Comparison of ENCODE assay signal across 11 cellular contexts in the genomic region with DNA sequence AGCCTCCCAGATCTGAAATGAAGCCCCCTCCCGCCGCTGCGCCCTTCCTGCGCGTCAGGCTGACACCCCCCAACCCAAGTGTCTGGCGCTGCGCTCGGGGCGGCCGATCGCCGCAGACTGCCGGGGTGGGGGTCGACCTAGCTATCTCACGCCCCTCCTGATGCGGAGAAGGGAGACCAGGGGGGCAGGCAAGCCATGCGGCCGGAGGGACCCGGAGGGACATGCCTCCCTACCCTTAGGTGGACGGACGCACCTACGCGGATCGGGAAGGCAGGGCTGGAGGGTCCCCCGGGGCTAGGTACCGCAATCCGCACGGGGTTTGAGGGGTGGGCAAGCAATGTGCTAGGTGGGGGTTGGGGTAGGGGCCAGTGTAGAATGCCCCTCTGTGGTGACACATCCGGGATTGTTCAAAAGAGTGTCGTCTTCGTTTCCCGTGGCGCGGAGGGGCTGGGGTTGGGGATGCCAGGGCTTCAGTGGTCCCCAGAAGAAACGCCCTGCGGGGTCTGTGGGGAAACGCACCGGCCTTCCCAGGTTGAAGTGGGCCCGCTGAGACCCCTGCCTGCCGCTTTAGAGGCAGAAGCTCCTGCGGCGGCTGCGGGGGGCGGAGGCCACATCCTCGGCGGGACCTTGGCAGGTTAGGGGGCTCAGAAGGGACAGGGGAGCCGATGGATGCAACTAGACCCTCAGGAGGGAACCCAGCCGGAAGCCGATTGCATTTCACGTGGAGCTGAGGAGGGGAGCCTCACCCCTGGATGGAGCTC. TPM values are rescaled to one million over a fixed set of nuclear protein-coding genes. Genes with fewer than 3 reads are reported as not detected.
DNase-seq lines count a peak whose midpoint lies in the region; ATAC-seq, FAIRE-seq and TF ChIP-seq lines count a peak whose summit lies in the region.
"Had no signal": no experiment of that assay in that cellular context is flagged by ENCODE, and none has a peak within 500 bp of the region (broad histone marks: within the 10 kb centered on the region; RNA-seq: fewer than 3 reads in every experiment).

No MANE protein-coding gene starts in this region.

- H3K27ac ChIP-seq in left ventricle myocardium inferior (replicated peaks) (peak overlapping the region; percentile 69), right cardiac atrium (ENCODE audit: low read length) (no peak overlapping the region), neuronal stem cell (replicated peaks; ENCODE audit: low read length) (no peak overlapping the region)
- H3K27ac ChIP-seq: foreskin keratinocyte had no signal

- peak overlapping the region; percentile 98 for H3K18ac ChIP-seq in neuronal stem cell (ENCODE audit: low read length)

- no peaks in the 10 kb centered on the region for H3K79me1 ChIP-seq in neuronal stem cell (ENCODE audit: low read depth, low read length)

- H3K4me2 ChIP-seq in neuronal stem cell (ENCODE audit: insufficient read depth, low read length, poor library complexity, severe bottlenecking): peak overlapping the region; percentile 99

- intact Hi-C loops in left ventricle myocardium inferior (cut with micrococcal nuclease): no loop called here
- intact Hi-C loops in Right ventricle myocardium superior (cut with DNase I): no loop called here
- intact Hi-C loops in right cardiac atrium (cut with DNase I): no loop called here

- DNase-seq in left ventricle myocardium inferior: no peak
- DNase-seq in Right ventricle myocardium superior: no peak
- no peak for DNase-seq in right cardiac atrium
- no peak for DNase-seq in neuronal stem cell (ENCODE audit: low spot score)
- DNase-seq in urothelium cell line (ENCODE audit: low spot score): no peak
- DNase-seq in NCI-H69 (lab: John Stamatoyannopoulos, UW): no peak
- DNase-seq: activated naive CD4-positive, alpha-beta T cell treated with anti-CD3 and anti-CD28 coated beads for 36 hours; DMS79; foreskin keratinocyte had no signal

- no peak overlapping the region for H4K91ac ChIP-seq in neuronal stem cell (ENCODE audit: low read depth, low read length, poor library complexity)

- no peak for TF ChIP-seq CTCF in left ventricle myocardium inferior (IDR thresholded peaks at IDR 0.05; ENCODE audit: borderline replicate concordance)

- FAIRE-seq in urothelium cell line (lab: Jason Lieb, UNC): no peak

- peak overlapping the region; percentile 87 for H2AFZ ChIP-seq in neuronal stem cell (ENCODE audit: low read length)

- WGBS in right cardiac atrium: 4% methylated on average over 50 of the region's 50 CpGs
- WGBS in neuronal stem cell (ENCODE audit: extremely low coverage in 2 of 2, insufficient read length in 2 of 2, insufficient replicate concordance in 1 of 2), 2 donors: no CpG with 5 or more reads among the region's 50 CpGs

- H3K4me1 ChIP-seq in left ventricle myocardium inferior (peaks cover 36% of the 10 kb centered on the region), right cardiac atrium (ENCODE audit: control insufficient read depth, insufficient read depth, low read length) (no peaks in the 10 kb centered on the region), neuronal stem cell (ENCODE audit: control insufficient read depth in 2 of 2, insufficient read depth in 1 of 2, low read depth in 1 of 2, low read length in 2 of 2) (peaks cover 3 to 6% of the 10 kb centered on the region in 2 donors)
- H3K4me1 ChIP-seq: foreskin keratinocyte had no signal

- peak overlapping the region; percentile 72 for H3K4me3 ChIP-seq in left ventricle myocardium inferior
- peak overlapping the region; percentile 33 for H3K4me3 ChIP-seq in right cardiac atrium (ENCODE audit: low read length)
- peak overlapping the region; percentile 39 to 84 for H3K4me3 ChIP-seq in neuronal stem cell (ENCODE audit: low read length in 2 of 2)

- H3K23ac ChIP-seq in neuronal stem cell (ENCODE audit: low read depth, low read length, poor library complexity): peak overlapping the region; percentile 69

- peak overlapping the region; percentile 32 for H2BK15ac ChIP-seq in neuronal stem cell (ENCODE audit: low read length)

- H3K9me3 ChIP-seq in left ventricle myocardium inferior (replicated peaks): no peaks in the 10 kb centered on the region
- H3K9me3 ChIP-seq in right cardiac atrium (ENCODE audit: control insufficient read depth, low read length): no peaks in the 10 kb centered on the region
- no peaks in the 10 kb centered on the region for H3K9me3 ChIP-seq in neuronal stem cell (replicated peaks in 1 of 2; ENCODE audit: control insufficient read depth in 2 of 2, insufficient read depth in 1 of 2, low read depth in 1 of 2, low read length in 2 of 2)

- peak overlapping the region; percentile 51 for H2AK5ac ChIP-seq in neuronal stem cell (ENCODE audit: low read depth, low read length)

- H3K27me3 ChIP-seq in left ventricle myocardium inferior (ENCODE audit: low read depth) (peaks cover 72% of the 10 kb centered on the region), right cardiac atrium (ENCODE audit: control insufficient read depth, insufficient read depth) (no peaks in the 10 kb centered on the region), neuronal stem cell (ENCODE audit: control insufficient read depth in 3 of 3, insufficient read depth in 3 of 3, low read depth in 1 of 3, low read length in 3 of 3) (peaks cover 7 to 59% (median 38%) of the 10 kb centered on the region in 3 experiments)

- no peak overlapping the region for H2BK5ac ChIP-seq in neuronal stem cell (ENCODE audit: low read length)

- ATAC-seq in Right ventricle myocardium superior (ENCODE audit: poor library complexity) (no peak), right cardiac atrium (no peak), HG02973 (IDR thresholded peaks at IDR 0.05; ENCODE audit: unreplicated experiment) (no peak), HG03039 (IDR thresholded peaks at IDR 0.05; ENCODE audit: unreplicated experiment) (no peak)
- ATAC-seq: foreskin keratinocyte had no signal

- H3K36me3 ChIP-seq in left ventricle myocardium inferior (no peaks in the 10 kb centered on the region), neuronal stem cell (replicated peaks in 1 of 2; ENCODE audit: control insufficient read depth in 2 of 2, insufficient read depth in 2 of 2, low read length in 2 of 2) (no peaks in the 10 kb centered on the region)

- H2BK12ac ChIP-seq in neuronal stem cell (ENCODE audit: low read length): no peak overlapping the region

- no peak overlapping the region for H4K8ac ChIP-seq in neuronal stem cell (ENCODE audit: low read depth, low read length)

- peak overlapping the region; percentile 13 for H3K4ac ChIP-seq in neuronal stem cell (ENCODE audit: low read length)

- peak overlapping the region; percentile 11 for H2BK120ac ChIP-seq in neuronal stem cell (ENCODE audit: low read depth, low read length)

- H3K14ac ChIP-seq in neuronal stem cell (ENCODE audit: low read length): peak overlapping the region; percentile 41

- peak overlapping the region; percentile 85 for H3K9ac ChIP-seq in neuronal stem cell (ENCODE audit: low read depth, low read length, poor library complexity)

RNA-seq across cellular contexts. Expression of gene ADCYAP1R1, which starts 0.9 kb away (rescaled TPM):
- total RNA-seq in left ventricle myocardium inferior (2.5 TPM), Right ventricle myocardium superior (4.8 TPM), right cardiac atrium (1 to 10 TPM; 1.1 to 3.4 (median 1.7) TPM)
- polyA plus RNA-seq in right cardiac atrium: 0.84 TPM
- 4.0 TPM for polyA plus RNA-seq in neuronal stem cell (2013, experiment 1 of 2)
- polyA plus RNA-seq in neuronal stem cell (2013, experiment 2 of 2): 3.9 TPM
- total RNA-seq: activated naive CD4-positive, alpha-beta T cell treated with anti-CD3 and anti-CD28 coated beads for 36 hours; foreskin keratinocyte had no signal
- polyA plus RNA-seq: foreskin keratinocyte had no signal
